Comparison of ENCODE assay signal across 33 cellular contexts in the genomic region with DNA sequence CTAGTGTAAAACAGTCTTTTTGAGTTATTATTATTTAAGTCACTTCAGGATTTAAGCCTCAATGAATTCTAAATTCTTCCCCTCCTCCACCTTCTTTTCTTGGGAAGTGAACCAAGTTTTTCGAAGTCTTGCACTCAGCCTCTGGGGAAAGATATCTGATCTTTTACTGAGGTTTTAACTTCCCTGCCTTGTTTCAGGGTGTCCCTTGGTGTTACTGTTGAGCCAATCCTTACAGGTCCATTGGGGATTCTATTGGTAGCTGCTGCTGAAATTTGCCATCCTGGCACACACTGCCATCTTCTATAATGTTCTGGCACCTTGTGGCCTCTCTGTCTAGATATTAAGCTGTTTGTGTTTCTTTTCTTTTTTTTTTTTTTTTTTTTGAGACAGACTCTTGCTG. TPM values are rescaled to one million over a fixed set of nuclear protein-coding genes. Genes with fewer than 3 reads are reported as not detected.
"Had no signal": no experiment of that assay in that cellular context is flagged by ENCODE, and none has a peak within 500 bp of the region (broad histone marks: within the 10 kb centered on the region; RNA-seq: fewer than 3 reads in every experiment).

No MANE protein-coding gene starts in this region.

- ATAC-seq: activated naive CD8-positive, alpha-beta T cell treated with anti-CD3 and anti-CD28 coated beads, Interleukin-2, amount 50 U/mL, for 24 hours; Right ventricle myocardium inferior had no signal

- H3K36me3 Mint-ChIP-seq: activated CD4-positive, alpha-beta memory T cell treated with anti-CD3 and anti-CD28 coated beads for 36 hours; activated naive CD4-positive, alpha-beta T cell treated with anti-CD3 and anti-CD28 coated beads, Interleukin-2, amount 10 ng/mL, durations not matched to agents 7 days and 5 days; activated naive CD8-positive, alpha-beta T cell had no signal

- H3K27ac Mint-ChIP-seq: activated B cell treated with CpG ODN at 0.5 μM for 24 hours; activated CD4-positive, alpha-beta memory T cell treated with anti-CD3 and anti-CD28 coated beads for 36 hours; activated naive CD4-positive, alpha-beta T cell treated with anti-CD3 and anti-CD28 coated beads, Interleukin-2, amount 10 ng/mL, durations not matched to agents 7 days and 5 days; activated naive CD8-positive, alpha-beta T cell; activated naive CD8-positive, alpha-beta T cell treated with anti-CD3 and anti-CD28 coated beads, Interleukin-2, amount 50 U/mL, for 24 hours had no signal

- H3K9me3 Mint-ChIP-seq: activated B cell treated with CpG ODN at 0.5 μM for 24 hours; activated CD4-positive, alpha-beta memory T cell treated with anti-CD3 and anti-CD28 coated beads for 36 hours; activated naive CD4-positive, alpha-beta T cell treated with anti-CD3 and anti-CD28 coated beads, Interleukin-2, amount 10 ng/mL, durations not matched to agents 7 days and 5 days; activated naive CD8-positive, alpha-beta T cell treated with anti-CD3 and anti-CD28 coated beads, Interleukin-2, amount 50 U/mL, for 24 hours had no signal

- H3K4me3 Mint-ChIP-seq: activated B cell treated with CpG ODN at 0.5 μM for 24 hours; activated CD4-positive, alpha-beta memory T cell treated with anti-CD3 and anti-CD28 coated beads for 36 hours; activated naive CD4-positive, alpha-beta T cell treated with anti-CD3 and anti-CD28 coated beads, Interleukin-2, amount 10 ng/mL, durations not matched to agents 7 days and 5 days; activated naive CD8-positive, alpha-beta T cell; activated naive CD8-positive, alpha-beta T cell treated with anti-CD3 and anti-CD28 coated beads, Interleukin-2, amount 50 U/mL, for 24 hours had no signal

- H3K4me1 Mint-ChIP-seq: activated B cell treated with CpG ODN at 0.5 μM for 24 hours; activated naive CD4-positive, alpha-beta T cell treated with anti-CD3 and anti-CD28 coated beads, Interleukin-2, amount 10 ng/mL, durations not matched to agents 7 days and 5 days; activated naive CD8-positive, alpha-beta T cell treated with anti-CD3 and anti-CD28 coated beads, Interleukin-2, amount 50 U/mL, for 24 hours had no signal

- DNase-seq: activated B cell treated with CpG ODN at 0.5 μM for 24 hours; activated CD4-positive, alpha-beta memory T cell treated with anti-CD3 and anti-CD28 coated beads for 36 hours; activated CD4-positive, alpha-beta T cell treated with anti-CD3 and anti-CD28 coated beads for 4 hours; activated CD4-positive, alpha-beta T cell treated with anti-CD3 and anti-CD28 coated beads, Interleukin-2, amount 50 U/mL, for 1 hour; activated CD4-positive, CD25-positive, alpha-beta regulatory T cell treated with anti-CD3 and anti-CD28 coated beads, Interleukin-2, amount 50 U/mL, for 72 hours; activated CD8-positive, alpha-beta memory T cell treated with anti-CD3 and anti-CD28 coated beads, Interleukin-2, amount 50 U/mL, for 48 hours; activated effector memory CD4-positive, alpha-beta T cell treated with Interleukin-2 at 50 U/mL for 16 hours; activated naive CD4-positive, alpha-beta T cell treated with anti-CD3 and anti-CD28 coated beads, Interleukin-2, amount 10 ng/mL, durations not matched to agents 7 days and 5 days; activated naive CD8-positive, alpha-beta T cell treated with anti-CD3 and anti-CD28 coated beads, Interleukin-2, amount 50 U/mL, for 24 hours; activated T-cell treated with anti-CD3 and anti-CD28 coated beads, Interleukin-2, amount 50 U/mL, for 48 hours; anterior cingulate cortex; brain microvascular endothelial cell; central memory CD4-positive, alpha-beta T cell; Karpas-422; KBM-7; MV-4-11; NCI-H1092 treated with DMSO at 0.1 percent for 48 hours; NCI-H1417; NCI-H146; NCI-H187; NCI-H2029 treated with DMSO at 0.1 percent for 48 hours; NCI-H2107; NCI-H345; NCI-H524 treated with DMSO at 0.1 percent for 48 hours; NK-92 treated with Interleukin-12 subunit alpha and Interleukin-12 subunit beta, amount 100 ng/mL, for 24 hours; PC-9; SIG-M5; SW 1271; T-helper 1 cell; T1000 had no signal

RNA-seq across cellular contexts. Expression of a gene that starts 31.7 kb away (rescaled TPM):
- total RNA-seq: activated B cell treated with CpG ODN at 0.5 μM for 24 hours; activated CD4-positive, alpha-beta memory T cell treated with anti-CD3 and anti-CD28 coated beads for 36 hours; T-helper 2 cell treated with Interferon-gamma antibody and Interleukin-4, amounts not matched to agents 100 ng/mL and 5 ng/mL, for 36 hours had no signal
